In genomic region chr19:14516048-14516534, GRCh38 we compare ENCODE assay signal across 10 cellular contexts. TPM values are rescaled to one million over a fixed set of nuclear protein-coding genes. Genes with fewer than 3 reads are reported as not detected.
DNase-seq lines count a peak whose midpoint lies in the region; ATAC-seq and TF ChIP-seq lines count a peak whose summit lies in the region.
"Had no signal": no experiment of that assay in that cellular context is flagged by ENCODE, and none has a peak within 500 bp of the region (broad histone marks: within the 10 kb centered on the region; RNA-seq: fewer than 3 reads in every experiment).

No MANE protein-coding gene starts in this region.

- H2AK5ac ChIP-seq in mesendoderm (ENCODE audit: low read length), result no peak overlapping the region

- H3K9ac ChIP-seq in mesendoderm (ENCODE audit: low read length), result peak overlapping the region; percentile 99

- H4K8ac ChIP-seq in mesendoderm (ENCODE audit: low read depth, low read length), result no peak overlapping the region

- peak overlapping the region; percentile 89 for H3K4me2 ChIP-seq in mesendoderm (ENCODE audit: low read length)

- no peaks in the 10 kb centered on the region for H3K27me3 ChIP-seq in heart right ventricle
- no peaks in the 10 kb centered on the region for H3K27me3 ChIP-seq in mesendoderm (ENCODE audit: insufficient read depth, low read length, poor library complexity)
- no peaks in the 10 kb centered on the region for H3K27me3 ChIP-seq in vagina
- H3K27me3 ChIP-seq in testis, result no peaks in the 10 kb centered on the region

- TF ChIP-seq POLR2A in vagina (IDR thresholded peaks at IDR 0.05) (no peak), testis (IDR thresholded peaks at IDR 0.05) (no peak)

- H3K9me3 ChIP-seq in heart right ventricle, result no peaks in the 10 kb centered on the region
- no peaks in the 10 kb centered on the region for H3K9me3 ChIP-seq in vagina
- no peaks in the 10 kb centered on the region for H3K9me3 ChIP-seq in testis

- no peak overlapping the region for H2BK15ac ChIP-seq in mesendoderm (replicated peaks; ENCODE audit: low read depth)

- no peak overlapping the region for H3K4ac ChIP-seq in mesendoderm (ENCODE audit: low read depth, low read length)

- H3K27ac ChIP-seq in heart right ventricle (peak overlapping the region in 6 of 10 donors; percentile 21 to 100 (median 99)), mesendoderm (ENCODE audit: low read depth, low read length) (no peak overlapping the region), vagina (peak overlapping the region; percentile 100), testis (peak overlapping the region in 1 of 2 donors; percentile 100)

- H3K27ac Mint-ChIP-seq in brain, result peak overlapping the region; percentile 27 to 97 (median 96)

- WGBS in heart right ventricle, 2 donors, result 51 to 54% methylated on average over 15 of the region's 15 CpGs
- WGBS in mesendoderm (ENCODE audit: extremely low coverage, insufficient coverage, low lambda C conversion rate), result no CpG with 5 or more reads among the region's 15 CpGs
- WGBS in testis, 2 donors, result 36 to 46% methylated on average over 15 of the region's 15 CpGs

- no peak for ATAC-seq in heart right ventricle
- no peak for ATAC-seq in left cardiac atrium
- no peak for ATAC-seq in GM21360 (IDR thresholded peaks at IDR 0.05; ENCODE audit: unreplicated experiment)

- H3K4me3 ChIP-seq in heart right ventricle (peak overlapping the region; percentile 65 to 99 (median 92)), mesendoderm (ENCODE audit: low read length) (no peak overlapping the region), vagina (peak overlapping the region; percentile 70 to 91), testis (peak overlapping the region in 1 of 2 donors; percentile 89)

- H4K5ac ChIP-seq in mesendoderm (ENCODE audit: low read length), result no peak overlapping the region

- peak overlapping the region; percentile 78 for H3K56ac ChIP-seq in mesendoderm (ENCODE audit: low read length)

- DNase-seq in heart right ventricle, result no peak
- DNase-seq in left cardiac atrium, result no peak
- no peak for DNase-seq in mesendoderm
- no peak for DNase-seq in vagina (ENCODE audit: extremely low spot score in 2 of 2)
- DNase-seq in testis, result no peak
- no peak for DNase-seq in KBM-7
- DNase-seq: effector CD4-positive, alpha-beta T cell; NCI-H1092 had no signal

- peak overlapping the region; percentile 88 to 96 (median 94) for H3K4me3 Mint-ChIP-seq in brain

- peaks cover 46% of the 10 kb centered on the region for H3K4me1 Mint-ChIP-seq in brain

- H3K23ac ChIP-seq in mesendoderm (ENCODE audit: low read length), result no peak overlapping the region

- peaks cover 25% of the 10 kb centered on the region for H3K79me2 ChIP-seq in mesendoderm (ENCODE audit: control insufficient read depth, insufficient read depth, low read length)

- H3K9me3 Mint-ChIP-seq in brain, result peaks cover 0 to 2% (median 0%) of the 10 kb centered on the region in 5 experiments

- in situ Hi-C loops in KBM-7 (cut with MboI; ENCODE audit: low pct_unique_long_range_greater_than_20kb, low sequenced_read_pairs), result no loop called here

- H2BK120ac ChIP-seq in mesendoderm (ENCODE audit: low read depth, low read length), result no peak overlapping the region

- peaks cover 0 to 39% (median 23%) of the 10 kb centered on the region in 9 donors for H3K36me3 ChIP-seq in heart right ventricle
- peaks cover 17% of the 10 kb centered on the region for H3K36me3 ChIP-seq in mesendoderm (ENCODE audit: control insufficient read depth, insufficient read depth, low read length)
- H3K36me3 ChIP-seq in vagina, result peaks cover 0 to 32% of the 10 kb centered on the region in 2 donors
- no peaks in the 10 kb centered on the region for H3K36me3 ChIP-seq in testis (ENCODE audit: low read depth, missing control alignments)

- intact Hi-C loops in heart right ventricle (cut with DNase I), result loop anchor here in 1 of 10 donors (2.0 kb wide), 1 partner anchor 19 kb away; the partner anchor contains the start of gene GIPC1
- intact Hi-C loops in left cardiac atrium (cut with DNase I), result no loop called here
- intact Hi-C loops in vagina (cut with DNase I), result no loop called here
- intact Hi-C loops in testis (cut with DNase I; ENCODE audit: low total_unique reads), result no loop called here

- H3K36me3 Mint-ChIP-seq in brain, result peaks cover 38% of the 10 kb centered on the region

- H3K4me1 ChIP-seq in heart right ventricle, result peaks cover 15 to 57% (median 42%) of the 10 kb centered on the region in 9 donors
- H3K4me1 ChIP-seq in mesendoderm (ENCODE audit: control insufficient read depth, low read depth, low read length), result peaks cover 8% of the 10 kb centered on the region
- peaks cover 39% of the 10 kb centered on the region for H3K4me1 ChIP-seq in vagina
- peaks cover 44% of the 10 kb centered on the region for H3K4me1 ChIP-seq in testis

- TF ChIP-seq CTCF in heart right ventricle (IDR thresholded peaks at IDR 0.05) (no peak), brain (conservative IDR thresholded peaks at IDR 0.05) (no peak), vagina (IDR thresholded peaks at IDR 0.05) (no peak), testis (IDR thresholded peaks at IDR 0.05) (no peak)

- no peak overlapping the region for H2BK5ac ChIP-seq in mesendoderm (ENCODE audit: low read length)

- H3K18ac ChIP-seq in mesendoderm (ENCODE audit: low read length), result no peak overlapping the region

- H3K79me1 ChIP-seq in mesendoderm (ENCODE audit: low read length), result peaks cover 19% of the 10 kb centered on the region

- H3K27me3 Mint-ChIP-seq in brain, result peaks cover 7% of the 10 kb centered on the region

RNA-seq across cellular contexts. Expression of gene DNAJB1, which starts 2.1 kb away (rescaled TPM):
- total RNA-seq in heart right ventricle (10 to 100 TPM; 40.3 to 99.0 (median 46.4) TPM), left cardiac atrium (10 to 100 TPM; 50.7 to 70.5 TPM), vagina (164 TPM), testis (100 to 1,000 TPM; 185 to 245 TPM)
- polyA plus RNA-seq in heart right ventricle (10 to 100 TPM; 23.6 to 44.2 TPM), brain (ENCODE audit: insufficient read depth, low read depth, low replicate concordance) (154 TPM), testis (ENCODE audit: insufficient read depth, low read depth, low replicate concordance) (386 TPM)
- 28.6 TPM for polyA plus RNA-seq in mesendoderm (2013, experiment 1 of 2)
- 30.0 TPM for polyA plus RNA-seq in mesendoderm (2013, experiment 2 of 2)

RNA-seq across cellular contexts. Expression of gene TECR, which starts 13.3 kb away (rescaled TPM):
- total RNA-seq in heart right ventricle (10 to 100 TPM; 61.4 to 99.6 (median 73.1) TPM), left cardiac atrium (100 to 1,000 TPM in 1 of 2 donors, 10 to 100 TPM in 1; 85.7 to 108 TPM), vagina (110 TPM), testis (100 to 1,000 TPM; 164 to 192 TPM)
- polyA plus RNA-seq in heart right ventricle (100 to 1,000 TPM in 1 of 2 donors, 10 to 100 TPM in 1; 88.7 to 194 TPM), brain (ENCODE audit: insufficient read depth, low read depth, low replicate concordance) (627 TPM), testis (ENCODE audit: insufficient read depth, low read depth, low replicate concordance) (418 TPM)
- 154 TPM for polyA plus RNA-seq in mesendoderm (2013, experiment 1 of 2)
- polyA plus RNA-seq in mesendoderm (2013, experiment 2 of 2), result 152 TPM

RNA-seq across cellular contexts. Expression of gene GIPC1, which starts 20.2 kb away (rescaled TPM):
- total RNA-seq in heart right ventricle (10 to 100 TPM; 41.6 to 51.5 (median 45.8) TPM), left cardiac atrium (10 to 100 TPM; 49.7 to 49.8 TPM), vagina (81.0 TPM), testis (10 to 100 TPM; 55.0 to 57.5 TPM)
- polyA plus RNA-seq in heart right ventricle (10 to 100 TPM; 57.3 to 84.1 TPM), brain (ENCODE audit: insufficient read depth, low read depth, low replicate concordance) (137 TPM), testis (ENCODE audit: insufficient read depth, low read depth, low replicate concordance) (47.8 TPM)
- polyA plus RNA-seq in mesendoderm (2013, experiment 1 of 2), result 47.1 TPM
- polyA plus RNA-seq in mesendoderm (2013, experiment 2 of 2), result 46.7 TPM

RNA-seq across cellular contexts. Expression of gene PTGER1, which starts 40.9 kb away (rescaled TPM):
- total RNA-seq in heart right ventricle (under 1 TPM in 1 of 10 donors, not detected in 9; 0.17 TPM), left cardiac atrium (under 1 TPM; 0.24 to 0.97 TPM), vagina (not detected), testis (1 to 10 TPM; 1.4 to 1.5 TPM)
- polyA plus RNA-seq in heart right ventricle (under 1 TPM in 1 of 2 donors, not detected in 1; 0.16 TPM), brain (ENCODE audit: insufficient read depth, low read depth, low replicate concordance) (1.5 TPM), testis (ENCODE audit: insufficient read depth, low read depth, low replicate concordance) (0.22 TPM)
- 0.11 TPM for polyA plus RNA-seq in mesendoderm (2013, experiment 1 of 2)
- polyA plus RNA-seq in mesendoderm (2013, experiment 2 of 2), result 0.07 TPM

RNA-seq across cellular contexts. Expression of gene NDUFB7, which starts 55.8 kb away (rescaled TPM):
- total RNA-seq in heart right ventricle (100 to 1,000 TPM; 347 to 525 (median 467) TPM), left cardiac atrium (100 to 1,000 TPM; 357 to 393 TPM), vagina (375 TPM), testis (100 to 1,000 TPM; 389 to 493 TPM)
- polyA plus RNA-seq in heart right ventricle (1,000 to 10,000 TPM; 1,131 to 1,673 TPM), brain (ENCODE audit: insufficient read depth, low read depth, low replicate concordance) (694 TPM), testis (ENCODE audit: insufficient read depth, low read depth, low replicate concordance) (259 TPM)
- 158 TPM for polyA plus RNA-seq in mesendoderm (2013, experiment 1 of 2)
- polyA plus RNA-seq in mesendoderm (2013, experiment 2 of 2), result 164 TPM
